ENCODE assay signal across 8 cellular contexts in the genomic region with DNA sequence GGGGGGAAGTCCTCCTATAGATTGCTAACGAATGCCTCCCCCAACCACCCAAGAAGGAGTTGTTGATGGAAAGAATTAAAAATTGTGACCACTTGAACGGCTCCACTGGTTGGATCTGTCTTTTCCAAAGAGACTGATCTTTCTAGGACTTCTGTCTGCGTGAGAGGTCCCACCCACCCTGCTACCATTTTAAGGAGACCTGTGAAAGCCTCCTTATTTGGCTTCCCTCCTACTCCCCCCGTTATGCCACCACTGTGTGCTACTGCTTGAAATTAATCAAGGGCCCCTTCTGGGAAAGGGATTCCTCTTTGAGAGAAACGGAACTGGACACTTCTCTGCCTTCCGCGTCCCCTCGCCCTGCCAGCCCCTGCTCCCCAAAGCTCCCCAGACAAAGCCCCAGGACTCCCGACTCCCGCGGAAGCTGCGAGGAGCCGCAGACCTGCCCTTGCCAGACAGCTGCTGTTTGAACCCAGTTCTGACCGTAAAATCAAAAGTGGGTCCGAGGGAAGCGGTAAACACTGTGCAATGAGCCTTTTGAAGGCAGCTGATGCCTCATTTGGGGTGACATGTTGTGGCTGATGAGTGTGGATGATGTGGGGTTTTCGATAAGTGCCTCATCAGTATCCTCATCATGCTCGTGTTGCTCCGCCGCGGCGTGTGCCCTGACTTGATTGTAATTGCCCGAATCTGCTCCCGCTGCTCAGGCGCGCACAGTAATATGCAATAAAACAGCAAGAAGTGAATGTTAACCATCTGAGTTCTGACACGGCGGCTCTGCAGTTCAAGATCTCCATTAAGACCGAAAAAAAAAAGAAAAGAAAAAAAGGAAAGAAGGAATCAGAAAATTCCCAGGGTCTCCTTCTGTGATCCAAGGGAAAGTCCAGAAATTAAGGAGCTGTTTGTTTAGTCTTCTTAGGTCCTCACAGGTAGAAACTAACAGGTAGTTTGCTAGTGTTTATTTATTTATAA. TPM values are rescaled to one million over a fixed set of nuclear protein-coding genes. Genes with fewer than 3 reads are reported as not detected.
A peak's percentile ranks its signal among the peaks of the same experiment; 100 is the strongest.
DNase-seq lines count a peak whose midpoint lies in the region; ATAC-seq lines count a peak whose summit lies in the region.

No MANE protein-coding gene starts in this region.

- H3K4me3 Mint-ChIP-seq in activated CD8-positive, alpha-beta memory T cell treated with anti-CD3 and anti-CD28 coated beads, Interleukin-2, amount 10 ng/mL, durations not matched to agents 7 days and 5 days = peak overlapping the region; percentile 44

- ATAC-seq in activated CD8-positive, alpha-beta memory T cell treated with anti-CD3 and anti-CD28 coated beads, Interleukin-2, amount 10 ng/mL, durations not matched to agents 7 days and 5 days = peak; percentile 58
- ATAC-seq in GM18511 (IDR thresholded peaks at IDR 0.05; ENCODE audit: unreplicated experiment) (no peak), GM18519 (IDR thresholded peaks at IDR 0.05; ENCODE audit: low FRiP score, unreplicated experiment) (no peak)

- no peak overlapping the region for H3K27ac Mint-ChIP-seq in activated CD8-positive, alpha-beta memory T cell treated with anti-CD3 and anti-CD28 coated beads, Interleukin-2, amount 10 ng/mL, durations not matched to agents 7 days and 5 days

- intact Hi-C loops in head of caudate nucleus (cut with DNase I) = no loop called here

- H3K9me3 Mint-ChIP-seq in activated CD8-positive, alpha-beta memory T cell treated with anti-CD3 and anti-CD28 coated beads, Interleukin-2, amount 10 ng/mL, durations not matched to agents 7 days and 5 days (ENCODE audit: low read depth) = no peaks in the 10 kb centered on the region

- H3K36me3 Mint-ChIP-seq in activated CD8-positive, alpha-beta memory T cell treated with anti-CD3 and anti-CD28 coated beads, Interleukin-2, amount 10 ng/mL, durations not matched to agents 7 days and 5 days = peaks cover 1% of the 10 kb centered on the region

- peak; percentile 37 for DNase-seq in GM03348 (ENCODE audit: low spot score)
- peak; percentile 44 for DNase-seq in activated CD8-positive, alpha-beta memory T cell treated with anti-CD3 and anti-CD28 coated beads, Interleukin-2, amount 10 ng/mL, durations not matched to agents 7 days and 5 days
- peak in 36 of 42 donors; percentile 8 to 64 (median 26) for DNase-seq in head of caudate nucleus
- peak; percentile 11 to 26 for DNase-seq in stimulated activated CD4-positive, alpha-beta T cell treated with anti-CD3 and anti-CD28 coated beads, Interleukin-15, amount 100 ng/mL, for 48 hours (ENCODE audit: low read depth in 2 of 2)
- DNase-seq in NCI-H128 (lab: John Stamatoyannopoulos, UW; ENCODE audit: unreplicated experiment) = no peak
- DNase-seq in NCI-H2029 treated with DMSO at 0.1 percent for 48 hours (lab: John Stamatoyannopoulos, UW) = no peak

- CTCF ChIA-PET in activated CD8-positive, alpha-beta memory T cell treated with anti-CD3 and anti-CD28 coated beads, Interleukin-2, amount 10 ng/mL, durations not matched to agents 7 days and 5 days (lab: Charles Lee) = no interaction called here

- peaks cover 62% of the 10 kb centered on the region for H3K27me3 Mint-ChIP-seq in activated CD8-positive, alpha-beta memory T cell treated with anti-CD3 and anti-CD28 coated beads, Interleukin-2, amount 10 ng/mL, durations not matched to agents 7 days and 5 days

- H3K4me1 Mint-ChIP-seq in activated CD8-positive, alpha-beta memory T cell treated with anti-CD3 and anti-CD28 coated beads, Interleukin-2, amount 10 ng/mL, durations not matched to agents 7 days and 5 days = peaks cover 12% of the 10 kb centered on the region

RNA-seq across cellular contexts. Expression of a gene that starts 48.2 kb away (rescaled TPM):
- 10 to 100 TPM; 21.0 to 21.3 TPM for total RNA-seq in activated CD8-positive, alpha-beta memory T cell treated with anti-CD3 and anti-CD28 coated beads, Interleukin-2, amount 10 ng/mL, durations not matched to agents 7 days and 5 days

Comparison
In these comparisons a context has a peak if more than half of its experiments do, and no peak if none do; other contexts are left out.
1. DNase-seq: peak in GM03348 (single experiment), activated CD8-positive, alpha-beta memory T cell treated with anti-CD3 and anti-CD28 coated beads, Interleukin-2, amount 10 ng/mL, durations not matched to agents 7 days and 5 days (single experiment), head of caudate nucleus (36 of 42) and stimulated activated CD4-positive, alpha-beta T cell treated with anti-CD3 and anti-CD28 coated beads, Interleukin-15, amount 100 ng/mL, for 48 hours (2 of 2); none in NCI-H128 (single experiment) and NCI-H2029 treated with DMSO at 0.1 percent for 48 hours (single experiment).